Comparison of ENCODE assay signal across 8 cellular contexts in the genomic region with DNA sequence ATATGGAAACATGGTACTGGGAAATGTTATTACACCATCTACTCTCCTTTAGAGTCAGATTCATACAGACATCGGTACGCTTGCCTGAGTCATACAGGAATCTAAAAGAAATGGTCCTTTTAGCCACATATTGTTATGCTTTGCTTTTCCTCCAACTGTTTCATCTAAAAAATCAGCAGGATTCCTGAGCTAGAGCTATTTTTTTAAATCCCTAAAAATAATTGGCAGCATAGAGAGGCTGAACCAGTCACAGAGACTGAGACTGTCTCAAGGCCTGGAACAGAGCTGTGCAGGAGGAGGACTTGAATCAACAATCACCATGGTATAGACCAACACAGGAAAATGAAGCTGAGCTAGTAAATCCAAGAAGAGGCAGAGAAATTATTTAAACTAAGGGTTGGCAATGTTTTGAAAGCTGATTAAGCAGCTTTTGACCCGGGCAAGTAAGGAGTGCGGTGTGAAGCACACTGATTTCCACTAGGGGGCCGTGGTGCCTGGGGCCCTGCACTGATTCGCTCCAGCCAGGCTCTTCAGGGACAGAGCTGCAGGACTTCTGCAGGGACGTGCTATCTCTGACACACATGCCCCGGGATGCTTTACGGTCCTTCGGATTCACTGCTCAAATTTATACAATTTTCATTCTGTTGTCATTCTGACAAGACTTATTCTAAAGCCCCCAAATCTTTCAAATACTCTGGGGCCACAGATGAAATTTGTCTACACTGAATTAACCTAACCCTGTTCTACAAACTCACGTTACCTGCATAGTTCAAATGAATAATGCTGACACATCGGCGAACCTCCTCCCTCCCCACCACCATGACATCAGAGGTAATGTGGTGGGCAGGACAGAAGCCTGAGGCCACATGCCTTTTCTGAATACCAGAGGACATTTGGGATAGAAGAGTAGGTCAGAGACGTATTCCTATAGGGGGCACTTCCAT.
DNase-seq lines count a peak whose midpoint lies in the region; ATAC-seq and TF ChIP-seq lines count a peak whose summit lies in the region.

No MANE protein-coding gene starts in this region.

- ATAC-seq in GM21723 (IDR thresholded peaks at IDR 0.05; ENCODE audit: unreplicated experiment), result peak; percentile 91

- DNase-seq in NCI-H1092 treated with DMSO at 0.1 percent for 48 hours (lab: John Stamatoyannopoulos, UW), result peak; percentile 39
- DNase-seq in NCI-H1092 (lab: John Stamatoyannopoulos, UW), result no peak
- DNase-seq in SJCRH30, result peak; percentile 55 to 70
- peak; percentile 85 for DNase-seq in astrocyte of the spinal cord (ENCODE audit: low read depth, low spot score)
- peak; percentile 92 for DNase-seq in iPS-NIHi7 (ENCODE audit: extremely low spot score)
- DNase-seq in stimulated activated CD4-positive, alpha-beta T cell treated with anti-CD3 and anti-CD28 coated beads, Interleukin-15, amount 100 ng/mL, for 48 hours (ENCODE audit: low read depth in 2 of 2), result peak; percentile 14 to 30

- H3K27ac ChIP-seq in HUES48 (ENCODE audit: low read depth, low read length), result peak overlapping the region; percentile 52
- H3K27ac ChIP-seq in SJCRH30, result no peak overlapping the region

- H3K9me3 ChIP-seq in HUES48 (ENCODE audit: control insufficient read depth, insufficient read depth, low read length), result no peaks in the 10 kb centered on the region
- H3K9me3 ChIP-seq in SJCRH30 (replicated peaks), result no peaks in the 10 kb centered on the region

- H3K36me3 ChIP-seq in HUES48 (ENCODE audit: control insufficient read depth, insufficient read depth, low read length) (no peaks in the 10 kb centered on the region), SJCRH30 (peaks cover 50% of the 10 kb centered on the region)

- in situ Hi-C loops in astrocyte of the spinal cord (cut with HindIII; ENCODE audit: low sequenced_read_pairs), result no loop called here

- H3K27me3 ChIP-seq in HUES48 (ENCODE audit: control insufficient read depth, insufficient read depth, low read length) (no peaks in the 10 kb centered on the region), SJCRH30 (no peaks in the 10 kb centered on the region)

- peak; percentile 88 for TF ChIP-seq CTCF in astrocyte of the spinal cord (IDR thresholded peaks at IDR 0.05; ENCODE audit: low read depth, low read length)

- no peak overlapping the region for H3K4me3 ChIP-seq in HUES48 (ENCODE audit: low read depth, low read length)
- no peak overlapping the region for H3K4me3 ChIP-seq in SJCRH30
- no peak overlapping the region for H3K4me3 ChIP-seq in astrocyte of the spinal cord (ENCODE audit: low read depth, low read length)

- peaks cover 10% of the 10 kb centered on the region for H3K4me1 ChIP-seq in HUES48 (ENCODE audit: control insufficient read depth, insufficient read depth, low read length)
- H3K4me1 ChIP-seq in SJCRH30, result peaks cover 4% of the 10 kb centered on the region; the same call in 1 of the 2 replicates

- no peak overlapping the region for H3K9ac ChIP-seq in HUES48 (ENCODE audit: low read depth, low read length)
